In genomic region chr9:27154923-27155322, GRCh38 we compare ENCODE assay signal across 12 cellular contexts. TPM values are rescaled to one million over a fixed set of nuclear protein-coding genes. Genes with fewer than 3 reads are reported as not detected.
DNase-seq lines count a peak whose midpoint lies in the region; ATAC-seq, FAIRE-seq and TF ChIP-seq lines count a peak whose summit lies in the region.
"Had no signal": no experiment of that assay in that cellular context is flagged by ENCODE, and none has a peak within 500 bp of the region (broad histone marks: within the 10 kb centered on the region; RNA-seq: fewer than 3 reads in every experiment).

No MANE protein-coding gene starts in this region.

- ATAC-seq in SK-N-SH treated with all-trans-retinoic acid at 6 μM for 48 hours (peak; percentile 91), HG03460 (IDR thresholded peaks at IDR 0.05; ENCODE audit: unreplicated experiment) (no peak)
- ATAC-seq: natural killer cell had no signal

- H3K4me3 Mint-ChIP-seq in nephron progenitor cell: no peak overlapping the region
- H3K4me3 Mint-ChIP-seq: natural killer cell had no signal

- peak; percentile 99 for FAIRE-seq in H54 (lab: Jason Lieb, UNC)
- FAIRE-seq: G401.6 had no signal

- no peaks in the 10 kb centered on the region for H3K27me3 Mint-ChIP-seq in nephron progenitor cell (ENCODE audit: low read depth, poor library complexity)

- no peak for TF ChIP-seq POLR2A in H54 (IDR thresholded peaks at IDR 0.05; ENCODE audit: low read depth, low read length)

- H3K27ac Mint-ChIP-seq in nephron progenitor cell: no peak overlapping the region
- H3K27ac Mint-ChIP-seq: natural killer cell had no signal

- H3K4me1 Mint-ChIP-seq in nephron progenitor cell: no peaks in the 10 kb centered on the region
- H3K4me1 Mint-ChIP-seq: natural killer cell had no signal

- H3K36me3 Mint-ChIP-seq in nephron progenitor cell (ENCODE audit: low read depth): no peaks in the 10 kb centered on the region
- H3K36me3 Mint-ChIP-seq: natural killer cell had no signal

- no peaks in the 10 kb centered on the region for H3K9me3 Mint-ChIP-seq in nephron progenitor cell

- no peak overlapping the region for H3K4me3 ChIP-seq in fibroblast of villous mesenchyme (ENCODE audit: low read depth, low read length)
- H3K4me3 ChIP-seq in retinal pigment epithelial cell (ENCODE audit: low read length): no peak overlapping the region

- DNase-seq in H54 (ENCODE audit: insufficient read length, low spot score) (peak; percentile 49), fibroblast of villous mesenchyme (ENCODE audit: low read depth) (peak; percentile 82), retinal pigment epithelial cell (ENCODE audit: low read depth) (peak; percentile 75), globus pallidus (ENCODE audit: low spot score) (no peak), nephron progenitor cell (no peak)
- no peak for DNase-seq in effector CD4-positive, alpha-beta T cell
- DNase-seq: activated CD4-positive, alpha-beta T cell treated with anti-CD3 and anti-CD28 coated beads, Interleukin-2, amount 50 U/mL, for 48 hours; natural killer cell; SHP77 had no signal

- TF ChIP-seq CTCF in fibroblast of villous mesenchyme (IDR thresholded peaks at IDR 0.05; ENCODE audit: insufficient read depth, low read depth, low read length) (no peak), retinal pigment epithelial cell (conservative IDR thresholded peaks at IDR 0.05; ENCODE audit: low read depth, low read length) (no peak), nephron progenitor cell (IDR thresholded peaks at IDR 0.05) (no peak)

TF ChIP-seq in SK-N-SH treated with all-trans-retinoic acid at 6 μM for 48 hours, 23 proteins besides CTCF, POLR2A, EP300 and RAD21:
- no peak for TF ChIP-seq ZFP3 (CRISPR knock-in tag; IDR thresholded peaks at IDR 0.05)
- TF ChIP-seq CSDC2 (CRISPR knock-in tag; IDR thresholded peaks at IDR 0.05): 0 out of 2 replicates have a peak, but pooled peaks have one; percentile 51
- no peak for TF ChIP-seq TCF4 (CRISPR knock-in tag; IDR thresholded peaks at IDR 0.05; ENCODE audit: borderline replicate concordance)
- no peak for TF ChIP-seq ZC3H10 (CRISPR knock-in tag; IDR thresholded peaks at IDR 0.05)
- TF ChIP-seq ZFP30 (CRISPR knock-in tag; IDR thresholded peaks at IDR 0.05): no peak
- TF ChIP-seq PPARA (CRISPR knock-in tag; IDR thresholded peaks at IDR 0.05; ENCODE audit: borderline replicate concordance): no peak
- TF ChIP-seq ISL1 (CRISPR knock-in tag; IDR thresholded peaks at IDR 0.05): no peak
- TF ChIP-seq RARB (CRISPR knock-in tag; IDR thresholded peaks at IDR 0.05): no peak
- no peak for TF ChIP-seq ZNF70 (CRISPR knock-in tag; IDR thresholded peaks at IDR 0.05)
- no peak for TF ChIP-seq BACH2 (CRISPR knock-in tag; IDR thresholded peaks at IDR 0.05; ENCODE audit: borderline replicate concordance)
- TF ChIP-seq OSR1 (CRISPR knock-in tag; IDR thresholded peaks at IDR 0.05): no peak
- 0 out of 2 replicates have a peak, but pooled peaks have one; percentile 22 for TF ChIP-seq TOX (CRISPR knock-in tag; IDR thresholded peaks at IDR 0.05; ENCODE audit: borderline replicate concordance)
TF ChIP-seq in SK-N-SH treated with all-trans-retinoic acid at 6 μM for 48 hours: peak in this region for 2.

RNA-seq across cellular contexts. Expression of gene TEK, which starts 45.9 kb away (rescaled TPM):
- 12.5 and 25.8 TPM in 2 replicates for total RNA-seq in fibroblast of villous mesenchyme
- total RNA-seq: natural killer cell had no signal

Comparison
In these comparisons a context has a peak if more than half of its experiments do, and no peak if none do; other contexts are left out.
1. DNase-seq: peak in H54 (single experiment), fibroblast of villous mesenchyme (single experiment) and retinal pigment epithelial cell (single experiment); none in globus pallidus (single experiment), nephron progenitor cell (single experiment) and effector CD4-positive, alpha-beta T cell (single experiment).